Comparison of ENCODE assay signal across 32 cellular contexts in genomic region chr5:14528926-14529325, GRCh38.
"Had no signal": no experiment of that assay in that cellular context is flagged by ENCODE, and none has a peak within 500 bp of the region (broad histone marks: within the 10 kb centered on the region; RNA-seq: fewer than 3 reads in every experiment).

No MANE protein-coding gene starts in this region.

- H3K27me3 Mint-ChIP-seq: activated CD4-positive, alpha-beta T cell treated with anti-CD3 and anti-CD28 coated beads for 36 hours; activated naive CD8-positive, alpha-beta T cell; brain; natural killer cell treated with Interleukin-12 subunit alpha and Interleukin-12 subunit beta and Interleukin-15 and Interleukin-18, amount 100 ng/mL, for 72 hours; progenitor cell of endocrine pancreas; stimulated activated memory B cell treated with anti-CD40 and anti-IgM and Interleukin-4, amounts not matched to agents 10 μg/mL and 1 μg/mL and 100 μg/mL, for 72 hours; stimulated activated naive CD8-positive, alpha-beta T cell treated with anti-CD3 and anti-CD28 coated beads, Interleukin-15, amount 100 ng/mL, for 72 hours; type B pancreatic cell had no signal

- ATAC-seq: activated CD4-positive, alpha-beta T cell treated with anti-CD3 and anti-CD28 coated beads for 36 hours; mucosa of descending colon; natural killer cell treated with Interleukin-12 subunit alpha and Interleukin-12 subunit beta and Interleukin-15 and Interleukin-18, amount 100 ng/mL, for 72 hours; stimulated activated memory B cell treated with anti-CD40 and anti-IgM and Interleukin-4, amounts not matched to agents 10 μg/mL and 1 μg/mL and 100 μg/mL, for 72 hours; stimulated activated naive CD8-positive, alpha-beta T cell treated with anti-CD3 and anti-CD28 coated beads, Interleukin-15, amount 100 ng/mL, for 72 hours; T-helper 17 cell had no signal

- H3K4me2 ChIP-seq: smooth muscle cell had no signal

- H3K36me3 Mint-ChIP-seq: activated naive CD8-positive, alpha-beta T cell; brain; natural killer cell treated with Interleukin-12 subunit alpha and Interleukin-12 subunit beta and Interleukin-15 and Interleukin-18, amount 100 ng/mL, for 72 hours; stimulated activated memory B cell treated with anti-CD40 and anti-IgM and Interleukin-4, amounts not matched to agents 10 μg/mL and 1 μg/mL and 100 μg/mL, for 72 hours; type B pancreatic cell had no signal

- H3K27ac ChIP-seq: ascending aorta, cardiac muscle cell, colonic mucosa, epithelial cell of prostate, left ventricle myocardium inferior, sigmoid colon, uterus had no signal

- H3K4me3 Mint-ChIP-seq: activated CD4-positive, alpha-beta T cell treated with anti-CD3 and anti-CD28 coated beads for 36 hours; activated naive CD8-positive, alpha-beta T cell; brain; natural killer cell treated with Interleukin-12 subunit alpha and Interleukin-12 subunit beta and Interleukin-15 and Interleukin-18, amount 100 ng/mL, for 72 hours; stimulated activated memory B cell treated with anti-CD40 and anti-IgM and Interleukin-4, amounts not matched to agents 10 μg/mL and 1 μg/mL and 100 μg/mL, for 72 hours; stimulated activated naive CD8-positive, alpha-beta T cell treated with anti-CD3 and anti-CD28 coated beads, Interleukin-15, amount 100 ng/mL, for 72 hours; T-helper 17 cell; type B pancreatic cell had no signal

- H3K9me3 ChIP-seq: ascending aorta, colonic mucosa, left ventricle myocardium inferior, mucosa of descending colon, sigmoid colon, uterus had no signal

- H3K27ac Mint-ChIP-seq: activated CD4-positive, alpha-beta T cell treated with anti-CD3 and anti-CD28 coated beads for 36 hours; activated naive CD8-positive, alpha-beta T cell; brain; natural killer cell treated with Interleukin-12 subunit alpha and Interleukin-12 subunit beta and Interleukin-15 and Interleukin-18, amount 100 ng/mL, for 72 hours; progenitor cell of endocrine pancreas; stimulated activated memory B cell treated with anti-CD40 and anti-IgM and Interleukin-4, amounts not matched to agents 10 μg/mL and 1 μg/mL and 100 μg/mL, for 72 hours; T-helper 17 cell; type B pancreatic cell had no signal

- H3K36me3 ChIP-seq: ascending aorta, cardiac muscle cell, colonic mucosa, left ventricle myocardium inferior, sigmoid colon, uterus had no signal

- DNase-seq: activated CD4-positive, alpha-beta T cell treated with anti-CD3 and anti-CD28 coated beads for 36 hours; activated CD4-positive, alpha-beta T cell treated with anti-CD3 and anti-CD28 coated beads, Interleukin-2, amount 50 U/mL, for 4 hours; activated CD4-positive, CD25-positive, alpha-beta regulatory T cell; activated effector memory CD4-positive, alpha-beta T cell treated with Interleukin-2 at 50 U/mL for 16 hours; activated naive CD4-positive, alpha-beta T cell treated with Interleukin-2 at 50 U/mL for 16 hours; activated T-cell treated with anti-CD3 and anti-CD28 coated beads for 4 hours; cerebellar nuclear complex; colonic mucosa; effector CD8-positive, alpha-beta T cell; left ventricle myocardium inferior; mesendoderm; mucosa of descending colon; retina; sigmoid colon; stimulated activated CD4-positive, alpha-beta T cell treated with anti-CD3 and anti-CD28 coated beads, Interleukin-1b, Interleukin-23, amount 100 ng/mL, for 48 hours; stimulated activated CD4-positive, alpha-beta T cell treated with anti-CD3 and anti-CD28 coated beads, Interleukin-4, amount 100 ng/mL, for 4 hours; stimulated activated CD8-positive, alpha-beta memory T cell treated with anti-CD3 and anti-CD28 coated beads, Interleukin-4, amount 100 ng/mL, for 48 hours; stimulated activated naive CD8-positive, alpha-beta T cell treated with anti-CD3 and anti-CD28 coated beads, Interleukin-15, amount 100 ng/mL, for 72 hours; substantia nigra; T-helper 17 cell; uterus had no signal

- H3K4me3 ChIP-seq: ascending aorta, cardiac muscle cell, colonic mucosa, left ventricle myocardium inferior, lung, mucosa of descending colon, sigmoid colon, smooth muscle cell, uterus had no signal

- H3K27me3 ChIP-seq: ascending aorta, cardiac muscle cell, colonic mucosa, sigmoid colon, uterus had no signal

- H3K9me3 Mint-ChIP-seq: brain; natural killer cell treated with Interleukin-12 subunit alpha and Interleukin-12 subunit beta and Interleukin-15 and Interleukin-18, amount 100 ng/mL, for 72 hours; stimulated activated naive CD8-positive, alpha-beta T cell treated with anti-CD3 and anti-CD28 coated beads, Interleukin-15, amount 100 ng/mL, for 72 hours; type B pancreatic cell had no signal

- H3K4me1 ChIP-seq: ascending aorta, colonic mucosa, left ventricle myocardium inferior, sigmoid colon, uterus had no signal

- H3K4me1 Mint-ChIP-seq: activated CD4-positive, alpha-beta T cell treated with anti-CD3 and anti-CD28 coated beads for 36 hours; brain; stimulated activated memory B cell treated with anti-CD40 and anti-IgM and Interleukin-4, amounts not matched to agents 10 μg/mL and 1 μg/mL and 100 μg/mL, for 72 hours; T-helper 17 cell had no signal
